2 cellular contexts compared by ENCODE assay signal in the genomic region with DNA sequence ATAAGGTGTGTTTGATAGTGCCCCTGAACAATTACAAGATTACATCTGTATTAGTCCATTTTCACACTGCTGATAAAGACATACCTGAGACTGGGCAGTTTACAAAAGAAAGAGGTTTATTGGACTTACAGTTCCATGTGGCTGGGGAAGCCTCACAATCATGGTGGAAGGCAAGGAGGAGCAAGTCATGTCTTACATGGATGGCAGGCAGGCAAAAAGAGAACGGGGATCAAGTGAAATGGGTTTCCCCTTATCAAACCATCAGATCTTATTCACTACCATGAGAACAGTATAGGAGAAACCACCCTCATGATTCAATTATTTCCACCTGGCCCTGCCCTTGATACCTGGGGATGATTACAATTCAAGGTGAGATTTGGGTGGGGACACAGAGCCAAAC.
A peak's percentile ranks its signal among the peaks of the same experiment; 100 is the strongest.
DNase-seq lines count a peak whose midpoint lies in the region; ATAC-seq, FAIRE-seq and TF ChIP-seq lines count a peak whose summit lies in the region.
"Not testable (repeated sequence)": the region's sequence is repeated elsewhere in the genome, so short reads cannot be mapped to it uniquely, and the experiment has no call there.

No MANE protein-coding gene starts in this region.

- TF ChIP-seq RAD21 in K562 (CRISPR knock-in tag; conservative IDR thresholded peaks at IDR 0.05 in 1 of 2, IDR thresholded peaks at IDR 0.05 in 1 of 2): not testable (repeated sequence)

- H3K9me3 Mint-ChIP-seq in nephron: peaks cover 48% of the 10 kb centered on the region

- peak overlapping the region in 2 of 3 experiments; percentile 55 to 68 for H3K27ac Mint-ChIP-seq in nephron

- not testable (repeated sequence) for H3K9me3 ChIP-seq in K562 (replicated peaks; ENCODE audit: control insufficient read depth, insufficient read depth, low read depth, low read length)

- H3K9ac ChIP-seq in K562 (ENCODE audit: insufficient read depth in 1 of 2, low read depth in 2 of 2, low read length in 2 of 2): not testable (repeated sequence)

- H3K4me1 ChIP-seq in K562 (replicated peaks in 1 of 2; ENCODE audit: control insufficient read depth in 2 of 2, insufficient read depth in 2 of 2, low read length in 2 of 2): not testable (repeated sequence)

- not testable (repeated sequence) for H4K20me1 ChIP-seq in K562 (replicated peaks; ENCODE audit: control insufficient read depth, insufficient read depth, low read length)

- H3K36me3 ChIP-seq in K562 (ENCODE audit: control insufficient read depth, insufficient read depth, low read length): not testable (repeated sequence)

- not testable (repeated sequence) for H2AFZ ChIP-seq in K562 (ENCODE audit: low read depth, low read length)

- peaks cover 35% of the 10 kb centered on the region for H3K4me1 Mint-ChIP-seq in nephron

- H3K9me1 ChIP-seq in K562 (ENCODE audit: control insufficient read depth, insufficient read depth, low read length): not testable (repeated sequence)

- DNase-seq in K562 (ENCODE audit: extremely low read depth in 1 of 4, low spot score in 3 of 4): not testable (repeated sequence)

- not testable (repeated sequence) for H3K4me2 ChIP-seq in K562 (ENCODE audit: insufficient read depth, low read length)

- not testable (repeated sequence) for H3K27ac ChIP-seq in K562 (ENCODE audit: extremely low read depth, low read depth, low read length)

- H3K36me3 Mint-ChIP-seq in nephron (ENCODE audit: low read depth): peaks cover 33% of the 10 kb centered on the region

- not testable (repeated sequence) for H3K4me3 Mint-ChIP-seq in nephron

- not testable (repeated sequence) for FAIRE-seq in K562 (lab: Jason Lieb, UNC)

- intact Hi-C loops in K562 (cut with micrococcal nuclease): not testable (repeated sequence)

- not testable (repeated sequence) for TF ChIP-seq EP300 in K562 (IDR thresholded peaks at IDR 0.05; ENCODE audit: low read length)

- H3K79me2 ChIP-seq in K562 (ENCODE audit: control insufficient read depth, insufficient read depth, low read length): not testable (repeated sequence)

- ATAC-seq in K562: not testable (repeated sequence)

- not testable (repeated sequence) for TF ChIP-seq CTCF in K562 (IDR thresholded peaks at IDR 0.05 in 2 of 3, conservative IDR thresholded peaks at IDR 0.05 in 1 of 3; ENCODE audit: insufficient read depth in 2 of 3, low read depth in 1 of 3, low read length in 3 of 3); nephron (IDR thresholded peaks at IDR 0.05; ENCODE audit: unreplicated experiment in 3 of 3)

- POLR2A ChIA-PET in K562 (lab: Yijun Ruan, JAX): not testable (repeated sequence)

- WGBS in K562 (ENCODE audit: insufficient coverage, low coverage, missing lambda C conversion rate): no CpG with 5 or more reads among the region's 1 CpG

- CTCF ChIA-PET in K562 (lab: Yijun Ruan, JAX; ENCODE audit: low intra/inter-chr PET ratio): not testable (repeated sequence)

- not testable (repeated sequence) for H3K4me3 ChIP-seq in K562

- H3K27me3 Mint-ChIP-seq in nephron (ENCODE audit: low read depth): not testable (repeated sequence)

- in situ Hi-C loops in K562 (cut with MboI): loop anchor here (10.0 kb wide), 1 partner anchor 446 kb away; no protein-coding TSS in a partner anchor

- H3K27me3 ChIP-seq in K562 (ENCODE audit: control insufficient read depth in 2 of 2, insufficient read depth in 2 of 2, low read length in 2 of 2): not testable (repeated sequence)

- TF ChIP-seq POLR2A in K562 (conservative IDR thresholded peaks at IDR 0.05): not testable (repeated sequence)

- BruUV-seq in K562 (replicated peaks; lab: Mats Ljungman, UMichigan): not testable (repeated sequence)

TF ChIP-seq in K562, 482 proteins besides CTCF, POLR2A, EP300 and RAD21:
- TF ChIP-seq ZNF431 (CRISPR knock-in tag; IDR thresholded peaks at IDR 0.05): peak; percentile 95
